In genomic region chr9:96217756-96218693, GRCh38 we compare ENCODE assay signal across 8 cellular contexts.
A peak's percentile ranks its signal among the peaks of the same experiment; 100 is the strongest.
DNase-seq lines count a peak whose midpoint lies in the region; ATAC-seq, FAIRE-seq and TF ChIP-seq lines count a peak whose summit lies in the region.

No MANE protein-coding gene starts in this region.

- 1 to 2% (median 1%) methylated on average over 42 to 43 of the region's 43 CpGs for WGBS in small intestine, 3 donors

- peak; percentile 68 for ATAC-seq in HG02623 (IDR thresholded peaks at IDR 0.05; ENCODE audit: unreplicated experiment)

- TF ChIP-seq CTCF in WI38 (IDR thresholded peaks at IDR 0.05; ENCODE audit: low read depth, low read length) (peak; percentile 89), breast epithelium (IDR thresholded peaks at IDR 0.05) (peak; percentile 67 to 96 (median 82))

- H3K36me3 ChIP-seq in breast epithelium (no peaks in the 10 kb centered on the region), small intestine (ENCODE audit: control insufficient read depth in 2 of 2, insufficient read depth in 2 of 2, low read length in 2 of 2) (no peaks in the 10 kb centered on the region)

- H3K27me3 ChIP-seq in breast epithelium (peaks cover 0 to 53% of the 10 kb centered on the region in 2 donors), small intestine (ENCODE audit: control insufficient read depth in 2 of 2, insufficient read depth in 2 of 2, low read length in 2 of 2) (peaks cover 0 to 3% of the 10 kb centered on the region in 2 donors)

- intact Hi-C loops in breast epithelium (cut with DNase I; ENCODE audit: low total_unique reads), result no loop called here

- peaks cover 21 to 22% of the 10 kb centered on the region in 2 donors for H3K4me1 Mint-ChIP-seq in immature natural killer cell

- H3K27ac ChIP-seq in breast epithelium (no peak overlapping the region), small intestine (ENCODE audit: low read depth in 1 of 2, low read length in 1 of 2) (no peak overlapping the region)

- peak overlapping the region; percentile 70 to 83 (median 79) for H3K4me3 Mint-ChIP-seq in immature natural killer cell

- peak overlapping the region; percentile 30 for H3K4me3 ChIP-seq in WI38 (ENCODE audit: low read depth, low read length)
- peak overlapping the region; percentile 14 to 62 (median 16) for H3K4me3 ChIP-seq in breast epithelium
- peak overlapping the region in 1 of 2 donors; percentile 33 for H3K4me3 ChIP-seq in small intestine (ENCODE audit: low read depth in 1 of 2, low read length in 2 of 2)

- H3K9me3 ChIP-seq in breast epithelium (no peaks in the 10 kb centered on the region), small intestine (ENCODE audit: control insufficient read depth, low read depth) (no peaks in the 10 kb centered on the region)

- peak; percentile 12 for DNase-seq in GM04504 (ENCODE audit: low read depth)
- DNase-seq in NCI-H2107 (lab: John Stamatoyannopoulos, UW), result peak; percentile 20
- peak in 1 of 2 donors; percentile 61 for DNase-seq in breast epithelium (ENCODE audit: low spot score in 2 of 2)
- peak; percentile 67 to 77 (median 68) for DNase-seq in immature natural killer cell
- DNase-seq in small intestine, result peak; percentile 77
- no peak for DNase-seq in cortex of kidney (lab: John Stamatoyannopoulos, UW)

- no peaks in the 10 kb centered on the region for H3K36me3 Mint-ChIP-seq in immature natural killer cell

- TF ChIP-seq POLR2A in breast epithelium (IDR thresholded peaks at IDR 0.05), result no peak

- FAIRE-seq in small intestine (lab: Jason Lieb, UNC), result no peak

- peaks cover 8 to 23% (median 20%) of the 10 kb centered on the region in 3 donors for H3K27me3 Mint-ChIP-seq in immature natural killer cell (ENCODE audit: low read depth in 3 of 3)

- H3K27ac Mint-ChIP-seq in immature natural killer cell, result peak overlapping the region in 5 of 6 donors; percentile 37 to 93 (median 66)

- peaks cover 0 to 2% (median 0%) of the 10 kb centered on the region in 6 donors for H3K9me3 Mint-ChIP-seq in immature natural killer cell

- H3K4me1 ChIP-seq in breast epithelium, result no peaks in the 10 kb centered on the region
- peaks cover 0 to 3% of the 10 kb centered on the region in 2 donors for H3K4me1 ChIP-seq in small intestine (ENCODE audit: control insufficient read depth in 2 of 2, insufficient read depth in 1 of 2, low read depth in 1 of 2, low read length in 1 of 2)
